In the genomic region with DNA sequence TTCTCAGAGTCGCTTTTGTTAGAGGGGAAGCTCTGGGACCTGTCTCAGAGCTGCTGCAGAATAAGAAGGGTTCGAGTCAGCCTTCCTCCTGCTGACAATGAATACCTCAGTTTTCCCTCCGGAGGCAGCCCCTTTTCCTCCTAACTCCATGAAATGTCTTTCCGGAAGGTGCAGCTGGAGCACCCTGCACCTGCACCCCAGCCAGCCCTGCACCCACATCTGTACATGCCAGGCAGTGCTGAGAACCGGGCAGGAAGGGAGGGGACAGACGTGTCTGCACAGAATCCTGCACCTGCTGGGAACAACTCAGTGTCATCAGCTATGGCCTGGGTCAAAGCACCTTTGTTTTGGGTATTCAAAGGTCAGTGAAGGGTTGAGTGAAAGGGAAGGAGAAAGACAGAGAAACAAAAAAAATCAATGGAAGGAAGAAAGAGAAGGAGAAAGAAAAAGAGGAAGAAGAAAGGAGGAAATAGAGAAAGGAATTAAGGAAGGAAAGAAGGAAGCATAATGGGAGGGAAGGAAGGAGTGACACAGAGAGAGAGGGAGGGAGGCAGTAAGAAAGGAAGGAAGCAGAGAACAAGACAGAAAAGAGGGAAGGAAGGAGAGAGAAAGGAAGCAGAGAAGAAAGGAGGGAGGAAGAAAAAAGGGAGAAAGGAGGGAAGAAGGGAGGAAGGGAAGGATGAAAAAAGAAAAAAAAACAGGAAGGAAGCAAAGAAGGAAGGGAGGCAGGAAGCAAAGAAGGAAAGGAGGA, we compare ENCODE assay signal across 15 cellular contexts.
"Had no signal": no experiment of that assay in that cellular context is flagged by ENCODE, and none has a peak within 500 bp of the region (broad histone marks: within the 10 kb centered on the region; RNA-seq: fewer than 3 reads in every experiment).

No MANE protein-coding gene starts in this region.

- H3K27ac Mint-ChIP-seq: activated naive CD4-positive, alpha-beta T cell treated with anti-CD3 and anti-CD28 coated beads for 36 hours; activated T-helper 2 cell treated with anti-CD3 and anti-CD28 coated beads, Interferon-gamma antibody, Interleukin-2, Interleukin-4, amounts not matched to agents 10 μg/mL and 5 μg/mL and 100 μg/mL, durations not matched to agents 14 hours and 24 hours and 36 hours; T-helper 1 cell treated with Interleukin-12 subunit alpha and Interleukin-12 subunit beta and Interleukin-4 antibody, amounts not matched to agents 30 μg/mL and 1 μg/mL, for 36 hours had no signal

- H3K4me3 ChIP-seq: hepatocyte, left lung, ovary, sigmoid colon, spleen, tibial artery, vagina had no signal

- DNase-seq: activated CD4-positive, alpha-beta T cell treated with anti-CD3 and anti-CD28 coated beads, Interleukin-2, amount 50 U/mL, for 4 hours; activated naive CD4-positive, alpha-beta T cell treated with anti-CD3 and anti-CD28 coated beads for 36 hours; activated T-cell treated with anti-CD3 and anti-CD28 coated beads for 4 hours; left lung; ovary; sigmoid colon; spleen; tibial artery had no signal

- ATAC-seq: activated CD4-positive, CD25-positive, alpha-beta regulatory T cell treated with anti-CD3 and anti-CD28 coated beads, Interleukin-2, amount 50 U/mL, for 24 hours; esophagus mucosa had no signal

- H3K4me1 ChIP-seq: left lung, sigmoid colon, spleen, tibial artery, vagina had no signal

- H3K4me3 Mint-ChIP-seq: activated naive CD4-positive, alpha-beta T cell treated with anti-CD3 and anti-CD28 coated beads for 36 hours; neural crest cell; T-helper 1 cell treated with Interleukin-12 subunit alpha and Interleukin-12 subunit beta and Interleukin-4 antibody, amounts not matched to agents 30 μg/mL and 1 μg/mL, for 36 hours had no signal

- H3K36me3 ChIP-seq: ovary, vagina had no signal

- H3K27me3 ChIP-seq: hepatocyte, left lung, ovary, sigmoid colon, spleen, tibial artery, vagina had no signal

- H3K27ac ChIP-seq: hepatocyte, left lung, ovary, sigmoid colon, spleen, tibial artery, vagina had no signal

- H3K9me3 ChIP-seq: vagina had no signal
